9 cellular contexts compared by ENCODE assay signal in the genomic region with DNA sequence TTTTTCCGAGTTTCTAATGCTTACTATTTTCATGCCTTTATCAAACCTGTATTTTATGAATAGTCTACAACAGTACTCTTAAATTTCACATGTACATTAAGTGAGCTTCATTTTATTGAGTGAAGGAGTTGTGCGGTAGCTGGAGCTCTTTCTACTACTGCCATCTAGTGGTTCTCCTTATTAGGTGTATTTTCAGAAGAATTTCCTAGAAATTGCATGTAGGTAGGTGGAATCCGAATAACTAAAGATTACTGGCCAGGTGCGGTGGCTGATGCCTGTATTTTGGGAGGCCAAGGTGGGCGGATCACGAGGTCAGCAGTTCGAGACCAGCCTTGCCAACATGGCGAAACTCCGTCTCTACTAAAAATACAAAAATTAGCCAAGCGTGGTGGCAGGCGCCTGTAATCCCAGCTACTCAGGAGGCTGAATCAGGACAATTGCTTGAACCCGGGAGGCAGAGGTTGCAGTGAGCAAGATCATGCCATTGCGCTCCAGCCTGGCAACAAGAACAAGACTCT. TPM values are rescaled to one million over a fixed set of nuclear protein-coding genes. Genes with fewer than 3 reads are reported as not detected.
A peak's percentile ranks its signal among the peaks of the same experiment; 100 is the strongest.
DNase-seq lines count a peak whose midpoint lies in the region; ATAC-seq lines count a peak whose summit lies in the region.
"Had no signal": no experiment of that assay in that cellular context is flagged by ENCODE, and none has a peak within 500 bp of the region (broad histone marks: within the 10 kb centered on the region; RNA-seq: fewer than 3 reads in every experiment).

No MANE protein-coding gene starts in this region.

- H3K4me1 Mint-ChIP-seq in activated CD4-positive, alpha-beta T cell treated with anti-CD3 and anti-CD28 coated beads for 36 hours, result peaks cover 24% of the 10 kb centered on the region
- H3K4me1 Mint-ChIP-seq in effector memory CD8-positive, alpha-beta T cell (ENCODE audit: low read depth in 2 of 2), result peaks cover 7 to 14% of the 10 kb centered on the region in 2 donors

- H4K20me1 ChIP-seq in GM23248 (ENCODE audit: insufficient read depth), result no peaks in the 10 kb centered on the region

- H2AK5ac ChIP-seq in mesendoderm (ENCODE audit: low read length), result no peak overlapping the region

- no peaks in the 10 kb centered on the region for H3K36me3 Mint-ChIP-seq in activated CD4-positive, alpha-beta T cell treated with anti-CD3 and anti-CD28 coated beads for 36 hours (ENCODE audit: low read depth)
- no peaks in the 10 kb centered on the region for H3K36me3 Mint-ChIP-seq in effector memory CD8-positive, alpha-beta T cell (ENCODE audit: insufficient read depth)
- H3K36me3 Mint-ChIP-seq: CD8-positive, alpha-beta memory T cell had no signal

- H2BK120ac ChIP-seq in mesendoderm (ENCODE audit: low read depth, low read length), result no peak overlapping the region

- H3K27ac ChIP-seq in GM23248, result no peak overlapping the region
- H3K27ac ChIP-seq in mesendoderm (ENCODE audit: low read depth, low read length), result no peak overlapping the region

- ATAC-seq in activated CD4-positive, alpha-beta T cell treated with anti-CD3 and anti-CD28 coated beads for 36 hours, result peak; percentile 42
- ATAC-seq in effector memory CD8-positive, alpha-beta T cell (replicated peaks), result peak; percentile 70
- ATAC-seq in HG02938 (IDR thresholded peaks at IDR 0.05; ENCODE audit: unreplicated experiment), result no peak

- H3K79me2 ChIP-seq in GM23248 (ENCODE audit: insufficient read depth) (no peaks in the 10 kb centered on the region), mesendoderm (ENCODE audit: control insufficient read depth, insufficient read depth, low read length) (no peaks in the 10 kb centered on the region)

- CTCF ChIA-PET in activated CD4-positive, alpha-beta T cell treated with anti-CD3 and anti-CD28 coated beads for 36 hours (lab: Charles Lee), result interaction anchor here (0.6 to 3.4 kb wide), 41 partner anchors 8 to 494 kb away, joined by 3 to 64 read pairs (median 4); partner anchors contain the start of genes CRPPA and SOSTDC1

- peak overlapping the region; percentile 76 for H3K27ac Mint-ChIP-seq in activated CD4-positive, alpha-beta T cell treated with anti-CD3 and anti-CD28 coated beads for 36 hours
- peak overlapping the region in 1 of 2 donors; percentile 71 for H3K27ac Mint-ChIP-seq in effector memory CD8-positive, alpha-beta T cell

- H2AFZ ChIP-seq in GM23248, result no peak overlapping the region; the same call in 1 of the 2 replicates

- H2BK15ac ChIP-seq in mesendoderm (replicated peaks; ENCODE audit: low read depth), result no peak overlapping the region

- peak; percentile 47 for DNase-seq in activated CD4-positive, alpha-beta T cell treated with anti-CD3 and anti-CD28 coated beads for 36 hours
- DNase-seq in activated CD4-positive, alpha-beta T cell treated with anti-CD3 and anti-CD28 coated beads for 4 hours, result no peak
- DNase-seq in GM23248 (peak; percentile 66), LoVo (ENCODE audit: low spot score) (peak; percentile 79), RKO (ENCODE audit: low spot score) (peak; percentile 67), mesendoderm (peak; percentile 79)
- peak in 1 of 3 experiments; percentile 3 for DNase-seq in effector memory CD8-positive, alpha-beta T cell

- no peak overlapping the region for H3K23ac ChIP-seq in mesendoderm (ENCODE audit: low read length)

- H3K4me3 Mint-ChIP-seq in activated CD4-positive, alpha-beta T cell treated with anti-CD3 and anti-CD28 coated beads for 36 hours, result no peak overlapping the region
- H3K4me3 Mint-ChIP-seq in effector memory CD8-positive, alpha-beta T cell, result peak overlapping the region in 1 of 2 donors; percentile 12

- no peak overlapping the region for H3K18ac ChIP-seq in mesendoderm (ENCODE audit: low read length)

- H3K27me3 ChIP-seq in GM23248 (replicated peaks; ENCODE audit: insufficient read depth) (no peaks in the 10 kb centered on the region), mesendoderm (ENCODE audit: insufficient read depth, low read length, poor library complexity) (no peaks in the 10 kb centered on the region)

- POLR2A ChIA-PET in activated CD4-positive, alpha-beta T cell treated with anti-CD3 and anti-CD28 coated beads for 36 hours (lab: Charles Lee), result interaction anchor here (0.6 to 1.2 kb wide), 2 partner anchors 134 to 145 kb away, joined by 3 to 4 read pairs; no protein-coding TSS in a partner anchor

- H3K56ac ChIP-seq in mesendoderm (ENCODE audit: low read length), result no peak overlapping the region

- no peaks in the 10 kb centered on the region for H3K9me3 Mint-ChIP-seq in activated CD4-positive, alpha-beta T cell treated with anti-CD3 and anti-CD28 coated beads for 36 hours (ENCODE audit: low read depth)
- H3K9me3 Mint-ChIP-seq in effector memory CD8-positive, alpha-beta T cell, result no peaks in the 10 kb centered on the region
- H3K9me3 Mint-ChIP-seq: CD8-positive, alpha-beta memory T cell had no signal

- in situ Hi-C loops in GM23248 (cut with MboI), result loop anchor here (25.0 kb wide), 1 partner anchor 1253 kb away; no protein-coding TSS in a partner anchor

- H3F3A ChIP-seq in GM23248 (ENCODE audit: insufficient read depth), result no peaks in the 10 kb centered on the region

- H3K9ac ChIP-seq in GM23248, result no peak overlapping the region
- H3K9ac ChIP-seq in mesendoderm (ENCODE audit: low read length), result no peak overlapping the region

- 21 to 27% methylated on average over 13 of the region's 13 CpGs for WGBS in GM23248 (ENCODE audit: low coverage in 1 of 2, low lambda C conversion rate in 2 of 2, missing lambda C conversion rate in 2 of 2), 2 experiments
- no CpG with 5 or more reads among the region's 13 CpGs for WGBS in mesendoderm (ENCODE audit: extremely low coverage, insufficient coverage, low lambda C conversion rate)

- H4K8ac ChIP-seq in mesendoderm (ENCODE audit: low read depth, low read length), result no peak overlapping the region

- no peaks in the 10 kb centered on the region for H3K36me3 ChIP-seq in GM23248 (ENCODE audit: low read depth)
- H3K36me3 ChIP-seq in mesendoderm (ENCODE audit: control insufficient read depth, insufficient read depth, low read length), result no peaks in the 10 kb centered on the region

- no peak overlapping the region for H4K5ac ChIP-seq in mesendoderm (ENCODE audit: low read length)

- no peak overlapping the region for H3K4me2 ChIP-seq in GM23248 (ENCODE audit: unreplicated experiment)
- no peak overlapping the region for H3K4me2 ChIP-seq in mesendoderm (ENCODE audit: low read length)

- H3K9me2 ChIP-seq in GM23248 (ENCODE audit: insufficient read depth), result no peaks in the 10 kb centered on the region

- H3K4me1 ChIP-seq in GM23248 (ENCODE audit: insufficient read depth) (no peaks in the 10 kb centered on the region), mesendoderm (ENCODE audit: control insufficient read depth, low read depth, low read length) (no peaks in the 10 kb centered on the region)

- H3K4me3 ChIP-seq in GM23248 (no peak overlapping the region), mesendoderm (ENCODE audit: low read length) (no peak overlapping the region)

- no peaks in the 10 kb centered on the region for H3K79me1 ChIP-seq in mesendoderm (ENCODE audit: low read length)

- H3K4ac ChIP-seq in mesendoderm (ENCODE audit: low read depth, low read length), result no peak overlapping the region

- H3K9me3 ChIP-seq in GM23248 (ENCODE audit: low read depth), result no peaks in the 10 kb centered on the region

- H3K27me3 Mint-ChIP-seq in activated CD4-positive, alpha-beta T cell treated with anti-CD3 and anti-CD28 coated beads for 36 hours, result peaks cover 3% of the 10 kb centered on the region
- H3K27me3 Mint-ChIP-seq in effector memory CD8-positive, alpha-beta T cell, result peaks cover 13 to 15% of the 10 kb centered on the region in 2 donors

- H2BK5ac ChIP-seq in mesendoderm (ENCODE audit: low read length), result no peak overlapping the region

- intact Hi-C loops in activated CD4-positive, alpha-beta T cell treated with anti-CD3 and anti-CD28 coated beads for 36 hours (cut with DNase I, micrococcal nuclease), result loop anchor here (1.0 to 2.0 kb wide), 4 partner anchors 72 to 487 kb away; partner anchors contain the start of gene CRPPA (in 1 of the 2)

RNA-seq across cellular contexts. Expression of gene LRRC72, which starts 38.3 kb away (rescaled TPM):
- total RNA-seq in activated CD4-positive, alpha-beta T cell treated with anti-CD3 and anti-CD28 coated beads for 36 hours, result not detected
- not detected in 2 replicates for total RNA-seq in GM23248 (2014; rRNA removed; shearing (Covaris generic))
- polyA plus RNA-seq in GM23248 (2016; fragmentation: Nextera tagmentation; extraction: Ambion mirVana), result not detected in 2 replicates
- polyA plus RNA-seq in mesendoderm (2013, experiment 1 of 2), result not detected
- not detected for polyA plus RNA-seq in mesendoderm (2013, experiment 2 of 2)
- total RNA-seq: CD8-positive, alpha-beta memory T cell had no signal
- polyA plus RNA-seq: CD8-positive, alpha-beta memory T cell had no signal

Comparison
In these comparisons a context has a peak if more than half of its experiments do, and no peak if none do; other contexts are left out.
1. DNase-seq: peak in activated CD4-positive, alpha-beta T cell treated with anti-CD3 and anti-CD28 coated beads for 36 hours (single experiment), GM23248 (single experiment), LoVo (single experiment), RKO (single experiment) and mesendoderm (single experiment); none in activated CD4-positive, alpha-beta T cell treated with anti-CD3 and anti-CD28 coated beads for 4 hours (0 of 2).